Comparison of ENCODE assay signal across 26 cellular contexts in the genomic region with DNA sequence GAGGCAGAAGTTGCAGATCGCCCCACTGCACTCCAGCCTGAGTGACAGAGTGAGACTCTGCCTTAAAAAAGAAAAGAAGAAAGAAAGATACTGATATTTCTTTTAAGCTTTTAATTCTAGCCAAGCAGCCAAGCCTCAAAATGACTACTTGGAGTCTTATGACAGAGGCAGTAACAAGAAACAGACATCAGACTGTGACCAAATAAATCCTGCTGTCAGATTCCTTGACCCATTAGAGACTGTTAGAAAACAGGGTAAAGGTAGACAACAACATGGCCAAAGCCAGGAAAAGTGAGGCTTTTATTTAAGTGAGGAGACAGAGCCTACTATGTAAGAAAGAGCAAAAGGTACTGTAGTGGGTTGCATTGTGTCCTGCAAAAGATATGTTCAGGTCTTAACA.
DNase-seq lines count a peak whose midpoint lies in the region; ATAC-seq, FAIRE-seq and TF ChIP-seq lines count a peak whose summit lies in the region.
"Had no signal": no experiment of that assay in that cellular context is flagged by ENCODE, and none has a peak within 500 bp of the region (broad histone marks: within the 10 kb centered on the region; RNA-seq: fewer than 3 reads in every experiment).

No MANE protein-coding gene starts in this region.

- TF ChIP-seq CTCF in A673 (conservative IDR thresholded peaks at IDR 0.05; ENCODE audit: low read depth, low read length), result no peak
- TF ChIP-seq CTCF in PC-9 (conservative IDR thresholded peaks at IDR 0.05), result no peak
- TF ChIP-seq CTCF in ascending aorta (IDR thresholded peaks at IDR 0.05), result no peak

- CTCF ChIA-PET in A673 (lab: Charles Lee) (no interaction called here), PC-9 (lab: Charles Lee) (no interaction called here)

- POLR2A ChIA-PET in A673 (lab: Charles Lee; ENCODE audit: low non-redundant PET) (no interaction called here), PC-9 (lab: Charles Lee; ENCODE audit: unreplicated experiment) (no interaction called here)

- intact Hi-C loops in A673 (cut with micrococcal nuclease; ENCODE audit: unreplicated experiment) (no loop called here), PC-9 (cut with micrococcal nuclease; ENCODE audit: unreplicated experiment) (no loop called here), ascending aorta (cut with DNase I) (no loop called here)

- H3K4me3 ChIP-seq in A673 (ENCODE audit: low read depth, low read length, poor library complexity, severe bottlenecking) (no peak overlapping the region), PC-9 (no peak overlapping the region), ascending aorta (no peak overlapping the region)
- H3K4me3 ChIP-seq: A549, K562 had no signal

- no peak overlapping the region for H2AFZ ChIP-seq in PC-9

- H3K4me2 ChIP-seq in PC-9, result peak overlapping the region; percentile 68
- H3K4me2 ChIP-seq: A549 had no signal

- H3K4me1 ChIP-seq in A673 (ENCODE audit: insufficient read depth, low read length, poor library complexity, severe bottlenecking), result peaks cover 10% of the 10 kb centered on the region
- peaks cover 46% of the 10 kb centered on the region for H3K4me1 ChIP-seq in PC-9 (replicated peaks; ENCODE audit: insufficient read depth)
- peaks cover 0 to 15% of the 10 kb centered on the region in 2 donors for H3K4me1 ChIP-seq in ascending aorta

- peaks cover 32% of the 10 kb centered on the region for H3K79me2 ChIP-seq in PC-9 (ENCODE audit: low read depth)

- no peak for ATAC-seq in HG03039 (IDR thresholded peaks at IDR 0.05; ENCODE audit: unreplicated experiment)
- ATAC-seq in activated CD4-positive, CD25-positive, alpha-beta regulatory T cell treated with anti-CD3 and anti-CD28 coated beads, Interleukin-2, amount 50 U/mL, for 24 hours, result no peak
- ATAC-seq: A549; CD8-positive, alpha-beta T cell; K562 had no signal

- H3K27ac ChIP-seq in A673 (ENCODE audit: low read depth, low read length, poor library complexity, severe bottlenecking), result peak overlapping the region; percentile 16
- H3K27ac ChIP-seq in PC-9, result peak overlapping the region; percentile 81
- H3K27ac ChIP-seq in ascending aorta, result peak overlapping the region; percentile 4 to 34
- H3K27ac ChIP-seq: A549 had no signal

- FAIRE-seq in GM12892 (lab: Jason Lieb, UNC), result no peak
- FAIRE-seq: A549, GM19239, H54, HTR-8/SVneo, K562, RCC 7860 had no signal

- H3K27me3 ChIP-seq in A673 (replicated peaks; ENCODE audit: insufficient read depth, low read depth, low read length, poor library complexity), result no peaks in the 10 kb centered on the region
- H3K27me3 ChIP-seq in PC-9 (ENCODE audit: insufficient read depth, low read depth), result no peaks in the 10 kb centered on the region
- H3K27me3 ChIP-seq in ascending aorta, result no peaks in the 10 kb centered on the region

- H3K9me3 ChIP-seq in A673 (ENCODE audit: low read depth, low read length, poor library complexity, severe bottlenecking) (no peaks in the 10 kb centered on the region), PC-9 (ENCODE audit: insufficient read depth, low read depth) (no peaks in the 10 kb centered on the region), ascending aorta (no peaks in the 10 kb centered on the region)
- H3K9me3 ChIP-seq: A549, Caco-2 had no signal

- H3K9me2 ChIP-seq in PC-9 (ENCODE audit: insufficient read depth), result no peaks in the 10 kb centered on the region

- no TSS peak for BruUV-seq in A673 (replicated peaks; lab: Mats Ljungman, UMichigan)
- BruUV-seq in PC-9 (replicated peaks; lab: Mats Ljungman, UMichigan), result no TSS peak

- DNase-seq in A673 (ENCODE audit: low spot score) (no peak), PC-9 (no peak), ascending aorta (ENCODE audit: low spot score in 2 of 2) (no peak), left kidney (ENCODE audit: low read depth, low spot score) (peak; percentile 25), GM19240 (ENCODE audit: insufficient read length, low spot score) (no peak), GM12892 (ENCODE audit: insufficient read length) (no peak)
- DNase-seq: Caco-2; CD8-positive, alpha-beta T cell; DMS153; DND-41; Kasumi-1; NCI-H1092 treated with DMSO at 0.1 percent for 48 hours; NCI-H1930; NCI-H2107; NCI-H446; NCI-H526; SIG-M5; T-helper 1 cell had no signal

- H3F3A ChIP-seq in PC-9 (ENCODE audit: insufficient read depth, low read depth), result peaks cover 24% of the 10 kb centered on the region

- H4K20me1 ChIP-seq in PC-9 (ENCODE audit: insufficient read depth), result no peaks in the 10 kb centered on the region

- H3K36me3 ChIP-seq in A673 (ENCODE audit: insufficient read depth, low read length, poor library complexity, severe bottlenecking) (peaks cover 12% of the 10 kb centered on the region), PC-9 (ENCODE audit: low read depth) (peaks cover 12% of the 10 kb centered on the region), ascending aorta (peaks cover 17 to 26% of the 10 kb centered on the region in 2 donors)

- no peak for TF ChIP-seq POLR2A in GM12892 (IDR thresholded peaks at IDR 0.05; ENCODE audit: low read depth, low read length)

Comparison
In these comparisons a context has a peak if more than half of its experiments do, and no peak if none do; other contexts are left out.
1. H3K27ac ChIP-seq: peak in every context shown above with its lines; median percentile 81 in PC-9; 19 in ascending aorta; 16 in A673.